In genomic region chr7:29806131-29806792, GRCh38 we compare ENCODE assay signal across 8 cellular contexts. TPM values are rescaled to one million over a fixed set of nuclear protein-coding genes. Genes with fewer than 3 reads are reported as not detected.
DNase-seq lines count a peak whose midpoint lies in the region; ATAC-seq, FAIRE-seq and TF ChIP-seq lines count a peak whose summit lies in the region.

TSS of gene WIPF3 (plus strand) at chr7:29806508. CDS start at chr7:29834725, 28,217 bp downstream.

- in situ Hi-C loops in Caki2 (cut with HindIII; ENCODE audit: low pct_unique_long_range_greater_than_20kb, low sequenced_read_pairs): no loop called here

- H3K4me3 ChIP-seq in H1 (ENCODE audit: extremely low read depth in 1 of 4, insufficient read depth in 2 of 4, low read depth in 3 of 4, low read length in 4 of 4): peak within 1 kb of the TSS; percentile 48 to 71 (median 64)
- peak within 1 kb of the TSS; percentile 47 to 62 for H3K4me3 ChIP-seq in mucosa of rectum (ENCODE audit: low read length in 2 of 2)
- H3K4me3 ChIP-seq in vagina: peak within 1 kb of the TSS; percentile 36 to 51

- peaks cover 5 to 19% (median 18%) of the 10 kb centered on the region in 4 experiments for H3K27me3 ChIP-seq in H1 (replicated peaks in 1 of 4; ENCODE audit: control insufficient read depth in 3 of 4, extremely low read depth in 1 of 4, insufficient read depth in 3 of 4, low read length in 3 of 4)
- H3K27me3 ChIP-seq in mucosa of rectum (ENCODE audit: control insufficient read depth in 2 of 2, insufficient read depth in 2 of 2, low read length in 2 of 2): peaks cover 14 to 34% of the 10 kb centered on the region in 2 donors
- H3K27me3 ChIP-seq in vagina: peaks cover 9% of the 10 kb centered on the region

- H3K23me2 ChIP-seq in H1 (ENCODE audit: low read depth, low read length): peaks cover 6% of the 10 kb centered on the region; the same call in 1 of the 2 replicates

- H4K91ac ChIP-seq in H1 (replicated peaks; ENCODE audit: insufficient read length, low read length): no peak within 1 kb of the TSS

- no peak for ATAC-seq in HG03469 (IDR thresholded peaks at IDR 0.05; ENCODE audit: unreplicated experiment)

- no peak within 1 kb of the TSS for H2BK15ac ChIP-seq in H1 (ENCODE audit: low read length)

- H3K23ac ChIP-seq in H1 (ENCODE audit: insufficient read length): no peak within 1 kb of the TSS

- no peak; a peak in 1 of 4 replicates for TF ChIP-seq RAD21 in H1 (IDR thresholded peaks at IDR 0.05 in 1 of 2, conservative IDR thresholded peaks at IDR 0.05 in 1 of 2; ENCODE audit: low read depth in 2 of 2, low read length in 2 of 2)

- H2BK20ac ChIP-seq in H1 (ENCODE audit: low read length): no peak within 1 kb of the TSS

- no peak for FAIRE-seq in H1 (lab: Jason Lieb, UNC)

- no peaks in the 10 kb centered on the region for H3K79me2 ChIP-seq in H1 (ENCODE audit: control insufficient read depth in 1 of 2, insufficient read depth in 2 of 2, low read length in 2 of 2)

- H3K9ac ChIP-seq in H1 (replicated peaks in 1 of 4; ENCODE audit: extremely low read depth in 1 of 4, low read depth in 3 of 4, low read length in 3 of 4): peak within 1 kb of the TSS; percentile 10 to 46 (median 25); a peak in 5 of 7 replicates
- H3K9ac ChIP-seq in mucosa of rectum (ENCODE audit: low read depth in 1 of 2, low read length in 2 of 2): no peak within 1 kb of the TSS

- TF ChIP-seq CTCF in H1 (IDR thresholded peaks at IDR 0.05; ENCODE audit: control extremely low read depth in 1 of 3, insufficient read depth in 1 of 3, low read depth in 1 of 3, low read length in 3 of 3) (no peak; a peak in 1 of 4 replicates), vagina (IDR thresholded peaks at IDR 0.05) (no peak)

- no peak within 1 kb of the TSS for H4K5ac ChIP-seq in H1 (ENCODE audit: insufficient read length, low read depth, low read length)

- H3K79me1 ChIP-seq in H1 (ENCODE audit: low read depth, low read length): no peaks in the 10 kb centered on the region

- H3K4ac ChIP-seq in H1 (replicated peaks; ENCODE audit: insufficient read length, low read depth, low read length): no peak within 1 kb of the TSS

- H3K14ac ChIP-seq in H1 (ENCODE audit: insufficient read length): no peak within 1 kb of the TSS

- WGBS in H1 (ENCODE audit: extremely low coverage in 1 of 2, insufficient coverage in 1 of 2, insufficient read length in 1 of 2, insufficient replicate concordance in 2 of 2, low coverage in 1 of 2, low lambda C conversion rate in 2 of 2, missing lambda C conversion rate in 1 of 2), 2 experiments: 2% methylated on average over 58 of the region's 77 CpGs; no CpG with 5 or more reads in 1 of the 2 experiments

- H2BK12ac ChIP-seq in H1 (ENCODE audit: low read depth, low read length): no peak within 1 kb of the TSS

- H3K56ac ChIP-seq in H1 (replicated peaks; ENCODE audit: insufficient read length, low read depth, low read length): no peak within 1 kb of the TSS

- TF ChIP-seq POLR2A in H1 (IDR thresholded peaks at IDR 0.05; ENCODE audit: control extremely low read depth in 1 of 2, low read depth in 2 of 2, low read length in 2 of 2): no peak
- no peak for TF ChIP-seq POLR2A in vagina (IDR thresholded peaks at IDR 0.05)

- H4K8ac ChIP-seq in H1 (ENCODE audit: extremely low read depth, insufficient read depth, low read length): peak within 1 kb of the TSS; percentile 5

- H3K18ac ChIP-seq in H1 (ENCODE audit: extremely low read depth, low read length): peak within 1 kb of the TSS; percentile 21; the same call in 1 of the 2 replicates

- TF ChIP-seq EP300 in H1 (IDR thresholded peaks at IDR 0.05; ENCODE audit: borderline replicate concordance in 1 of 2, low read depth in 2 of 2, low read length in 2 of 2): 0 out of 3 replicates have a peak, but pooled peaks of 1 of the 2 experiments have one; percentile 24

- H4K20me1 ChIP-seq in H1 (replicated peaks in 1 of 2; ENCODE audit: control insufficient read depth in 1 of 2, insufficient read depth in 2 of 2, low read length in 2 of 2): peaks cover 0 to 2% of the 10 kb centered on the region in 2 experiments

- no peak within 1 kb of the TSS; the same call in 1 of the 2 replicates for H2BK5ac ChIP-seq in H1 (ENCODE audit: low read depth, low read length)

- H3K4me1 ChIP-seq in H1 (replicated peaks in 1 of 4; ENCODE audit: control insufficient read depth in 3 of 4, insufficient read depth in 4 of 4, low read length in 3 of 4): peaks cover 0 to 5% (median 2%) of the 10 kb centered on the region in 4 experiments; a peak in 2 of 7 replicates
- H3K4me1 ChIP-seq in mucosa of rectum (ENCODE audit: control insufficient read depth in 2 of 2, insufficient read depth in 2 of 2, low read length in 2 of 2): peaks cover 9 to 10% of the 10 kb centered on the region in 2 donors
- H3K4me1 ChIP-seq in vagina: peaks cover 8% of the 10 kb centered on the region

- no peak within 1 kb of the TSS for H2BK120ac ChIP-seq in H1 (replicated peaks; ENCODE audit: low read depth, low read length)

- no peak within 1 kb of the TSS for H3K27ac ChIP-seq in H1 (ENCODE audit: low read depth, low read length)
- no peak within 1 kb of the TSS for H3K27ac ChIP-seq in mucosa of rectum (ENCODE audit: low read depth in 2 of 2, low read length in 2 of 2)
- H3K27ac ChIP-seq in vagina: no peak within 1 kb of the TSS

- CTCF ChIA-PET in H1 (lab: Charles Lee; ENCODE audit: partially characterized antibody): interaction anchor here (0.9 to 2.9 kb wide), 13 partner anchors 9 to 119 kb away, joined by 3 to 10 read pairs (median 4); no protein-coding TSS in a partner anchor

- H3K4me2 ChIP-seq in H1 (ENCODE audit: insufficient read depth in 1 of 2, low read depth in 2 of 2, low read length in 2 of 2): peak within 1 kb of the TSS; percentile 84

- no peaks in the 10 kb centered on the region for H3K36me3 ChIP-seq in H1 (ENCODE audit: control insufficient read depth in 2 of 4, insufficient read depth in 4 of 4, low read length in 3 of 4)
- no peaks in the 10 kb centered on the region for H3K36me3 ChIP-seq in mucosa of rectum (ENCODE audit: control insufficient read depth in 2 of 2, insufficient read depth in 2 of 2, low read length in 2 of 2)
- H3K36me3 ChIP-seq in vagina: no peaks in the 10 kb centered on the region

- intact Hi-C loops in vagina (cut with DNase I): no loop called here

- H2AFZ ChIP-seq in H1 (ENCODE audit: low read length): peak within 1 kb of the TSS; percentile 94; the same call in 1 of the 2 replicates

- DNase-seq in Caki2 (ENCODE audit: low read depth) (peak; percentile 37), NCI-H1048 (lab: John Stamatoyannopoulos, UW) (peak; percentile 4), H1 (ENCODE audit: low read depth in 1 of 2, low spot score in 2 of 2) (peak in 1 of 2 experiments; percentile 80), vagina (ENCODE audit: extremely low spot score in 2 of 2) (no peak), COLO829 (ENCODE audit: low spot score) (no peak)
- no peak for DNase-seq in activated CD4-positive, alpha-beta T cell treated with anti-CD3 and anti-CD28 coated beads, Interleukin-2, amount 50 U/mL, for 1 hour

- H3K9me3 ChIP-seq in H1 (ENCODE audit: insufficient read depth in 2 of 2, low read depth in 1 of 2, low read length in 1 of 2): no peaks in the 10 kb centered on the region
- H3K9me3 ChIP-seq in mucosa of rectum (ENCODE audit: control insufficient read depth in 2 of 2, low read length in 2 of 2): no peaks in the 10 kb centered on the region
- no peaks in the 10 kb centered on the region for H3K9me3 ChIP-seq in vagina

- POLR2A ChIA-PET in H1 (lab: Charles Lee; ENCODE audit: partially characterized antibody): interaction anchor here (1.5 kb wide), 1 partner anchor 12 kb away, joined by 7 read pairs; no protein-coding TSS in a partner anchor

- no peak within 1 kb of the TSS for H2AK5ac ChIP-seq in H1 (ENCODE audit: low read depth, low read length)

TF ChIP-seq in H1, 55 proteins besides CTCF, POLR2A, EP300 and RAD21 (continues in another document):
- TF ChIP-seq CBX8 (IDR thresholded peaks at IDR 0.05; ENCODE audit: borderline replicate concordance, low read depth, low read length) (no peak), TEAD4 (IDR thresholded peaks at IDR 0.05; ENCODE audit: low read depth, low read length) (0 out of 2 replicates have a peak, but pooled peaks have one; percentile 8), ATF3 (IDR thresholded peaks at IDR 0.05; ENCODE audit: insufficient read depth, low read depth, low read length) (no peak), RNF2 (IDR thresholded peaks at IDR 0.05; ENCODE audit: borderline replicate concordance, low read depth, low read length, missing control alignments, poor library complexity, severe bottlenecking) (peak; percentile 0), SUZ12 (IDR thresholded peaks at IDR 0.05; ENCODE audit: low read length) (no peak; the same call in 1 of the 2 replicates), TAF1 (IDR thresholded peaks at IDR 0.05; ENCODE audit: low read depth, low read length) (peak; percentile 35; the same call in 1 of the 2 replicates), MAX (IDR thresholded peaks at IDR 0.05) (0 out of 2 replicates have a peak, but pooled peaks have one; percentile 5), RBBP5 (IDR thresholded peaks at IDR 0.05; ENCODE audit: borderline replicate concordance, low read depth, low read length) (peak; percentile 79), SIN3A (conservative IDR thresholded peaks at IDR 0.05 in 1 of 2, IDR thresholded peaks at IDR 0.05 in 1 of 2; ENCODE audit: low read depth in 1 of 2, low read length in 2 of 2) (peak in 1 of 2 experiments; percentile 58; a peak in 2 of 4 replicates), SIX5 (IDR thresholded peaks at IDR 0.05; ENCODE audit: low read depth, low read length) (no peak), PHF8 (conservative IDR thresholded peaks at IDR 0.05; ENCODE audit: low read depth, low read length) (0 out of 2 replicates have a peak, but pooled peaks have one; percentile 19)

RNA-seq across cellular contexts. Expression of gene WIPF3, which starts in this region (rescaled TPM):
- 0.27 TPM in 1 of 2 replicates, not detected in the other for total RNA-seq in Caki2 (2014; rRNA removed; shearing (Covaris generic); ENCODE audit: low replicate concordance)
- total RNA-seq in H1 (2021; fragmentation: NEBNext Ultra II Directional; extraction: Animal tissue kit (Norgen Biotek cat#: 25700)): 12.1 and 12.6 TPM in 2 replicates
- polyA plus RNA-seq in H1 (2011; rRNA removed): 3.8 and 5.0 TPM in 2 replicates
- 4.6 TPM for polyA plus RNA-seq in H1 (2011; cell fraction: cytosol; rRNA removed)
- polyA plus RNA-seq in H1 (2011; cell fraction: nucleus; rRNA removed): 5.3 TPM
- polyA plus RNA-seq in H1 (2012, experiment 1 of 2): 11.5 to 14.7 TPM (median 13.3 TPM) in 4 replicates
- 6.4 TPM for polyA plus RNA-seq in H1 (2012, experiment 2 of 2)
- 8.1 TPM for polyA plus RNA-seq in H1 (2013, experiment 1 of 2)
- 7.8 TPM for polyA plus RNA-seq in H1 (2013, experiment 2 of 2)
- polyA minus RNA-seq in H1 (2011; rRNA and poly(A)+ RNA removed): 5.9 and 6.4 TPM in 2 replicates
- polyA minus RNA-seq in H1 (2011; cell fraction: cytosol; rRNA and poly(A)+ RNA removed): 5.7 TPM
- 6.7 TPM for polyA minus RNA-seq in H1 (2011; cell fraction: nucleus; rRNA and poly(A)+ RNA removed)
- total RNA-seq in vagina: 0.25 TPM

Comparison
In these comparisons a context has a peak if more than half of its experiments do, and no peak if none do; other contexts are left out.
1. RNA of gene WIPF3 (total RNA-seq): 12.1 to 12.6 TPM in H1; 0.27 TPM in Caki2 and 0.25 TPM in vagina (single experiment); every median in the first group is over 10 times any median in the second.
2. Peak in DNase-seq in Caki2; RNA of the gene not detected or under 1 TPM.
3. H3K9ac ChIP-seq: peak in H1 (4 of 4); none in mucosa of rectum (0 of 2).
4. Peak in every context shown above with its lines, with median percentiles within 50 percentile points of each other: H3K4me3 ChIP-seq.